In the genomic region with DNA sequence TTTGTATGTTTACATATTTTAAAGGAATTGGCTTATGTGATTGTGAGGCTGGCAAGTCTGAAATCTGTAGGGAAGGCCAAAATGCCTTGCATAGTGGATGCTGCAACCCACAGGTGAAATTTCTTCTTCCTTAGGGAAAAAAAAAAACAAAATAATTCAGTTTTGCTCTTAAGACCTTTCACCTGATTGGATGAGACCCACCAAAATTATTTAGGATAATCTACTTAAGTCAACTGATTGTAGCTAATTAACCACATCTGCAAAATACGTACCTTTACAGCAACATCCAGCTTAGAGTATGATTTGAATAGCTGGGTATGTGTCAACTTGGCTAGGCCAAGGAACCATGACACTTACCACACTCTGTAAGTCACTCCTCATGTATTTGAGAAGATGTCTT, we compare ENCODE assay signal across 7 cellular contexts.
"Had no signal": no experiment of that assay in that cellular context is flagged by ENCODE, and none has a peak within 500 bp of the region (broad histone marks: within the 10 kb centered on the region; RNA-seq: fewer than 3 reads in every experiment).

No MANE protein-coding gene starts in this region.

- H3K27me3 Mint-ChIP-seq: IgD-negative memory B cell had no signal

- H3K36me3 Mint-ChIP-seq: IgD-negative memory B cell had no signal

- H3K4me3 Mint-ChIP-seq: IgD-negative memory B cell had no signal

- FAIRE-seq: HepG2, HTR-8/SVneo had no signal

- H3K27ac ChIP-seq: HL-60 had no signal

- H3K9me3 Mint-ChIP-seq: IgD-negative memory B cell had no signal

- DNase-seq: IMR-90, KBM-7, KG1 had no signal

- ATAC-seq: HepG2 had no signal
